In genomic region chr14:76904100-76904739, GRCh38 we compare ENCODE assay signal across 8 cellular contexts.
DNase-seq lines count a peak whose midpoint lies in the region; ATAC-seq and TF ChIP-seq lines count a peak whose summit lies in the region.

No MANE protein-coding gene starts in this region.

- no peaks in the 10 kb centered on the region for H3K27me3 Mint-ChIP-seq in activated T-cell treated with anti-CD3 and anti-CD28 coated beads, Interleukin-2, amount 50 U/mL, for 24 hours
- H3K27me3 Mint-ChIP-seq in activated T-cell treated with anti-CD3 and anti-CD28 coated beads, Interleukin-2, amount 50 U/mL, for 4 hours (ENCODE audit: low read depth), result no peaks in the 10 kb centered on the region

- no peaks in the 10 kb centered on the region for H3K9me3 Mint-ChIP-seq in activated T-cell treated with anti-CD3 and anti-CD28 coated beads, Interleukin-2, amount 50 U/mL, for 24 hours
- no peaks in the 10 kb centered on the region for H3K9me3 Mint-ChIP-seq in activated T-cell treated with anti-CD3 and anti-CD28 coated beads, Interleukin-2, amount 50 U/mL, for 4 hours

- H3K4me3 ChIP-seq in cardiac fibroblast (replicated peaks in 1 of 2; ENCODE audit: low read depth in 2 of 2, low read length in 2 of 2), result peak overlapping the region in 1 of 2 donors; percentile 27
- no peak overlapping the region for H3K4me3 ChIP-seq in mesodermal cell (ENCODE audit: extremely low read depth, insufficient read depth, low read length, poor library complexity, severe bottlenecking)
- no peak overlapping the region for H3K4me3 ChIP-seq in urinary bladder (ENCODE audit: low read depth, low read length)

- DNase-seq in activated T-cell treated with anti-CD3 and anti-CD28 coated beads, Interleukin-2, amount 50 U/mL, for 24 hours, result no peak
- no peak for DNase-seq in activated T-cell treated with anti-CD3 and anti-CD28 coated beads, Interleukin-2, amount 50 U/mL, for 4 hours
- DNase-seq in cardiac fibroblast (ENCODE audit: low read depth in 2 of 2), result peak; percentile 93 to 96
- DNase-seq in activated effector memory CD4-positive, alpha-beta T cell treated with anti-CD3 and anti-CD28 coated beads, Interleukin-2, amount 50 U/mL, for 16 hours, result no peak
- DNase-seq in NCI-H128 (lab: John Stamatoyannopoulos, UW; ENCODE audit: unreplicated experiment), result no peak

- peak overlapping the region; percentile 71 for H3K27ac Mint-ChIP-seq in activated T-cell treated with anti-CD3 and anti-CD28 coated beads, Interleukin-2, amount 50 U/mL, for 24 hours

- no peak for ATAC-seq in activated T-cell treated with anti-CD3 and anti-CD28 coated beads, Interleukin-2, amount 50 U/mL, for 4 hours
- no peak for ATAC-seq in GM21737 (IDR thresholded peaks at IDR 0.05; ENCODE audit: unreplicated experiment)

- peaks cover 22% of the 10 kb centered on the region for H3K4me1 ChIP-seq in mesodermal cell (ENCODE audit: control insufficient read depth, insufficient read depth, low read length, poor library complexity, severe bottlenecking)
- no peaks in the 10 kb centered on the region for H3K4me1 ChIP-seq in urinary bladder (ENCODE audit: insufficient read depth)

- no peak overlapping the region for H3K4me3 Mint-ChIP-seq in activated T-cell treated with anti-CD3 and anti-CD28 coated beads, Interleukin-2, amount 50 U/mL, for 24 hours
- no peak overlapping the region for H3K4me3 Mint-ChIP-seq in activated T-cell treated with anti-CD3 and anti-CD28 coated beads, Interleukin-2, amount 50 U/mL, for 4 hours

- H3K36me3 ChIP-seq in mesodermal cell (ENCODE audit: control insufficient read depth, insufficient read depth, low read length), result no peaks in the 10 kb centered on the region
- no peaks in the 10 kb centered on the region for H3K36me3 ChIP-seq in urinary bladder (ENCODE audit: insufficient read depth)

- H3K27ac ChIP-seq in mesodermal cell (ENCODE audit: low read depth, low read length, severe bottlenecking) (peak overlapping the region; percentile 59), urinary bladder (ENCODE audit: low read depth) (peak overlapping the region; percentile 61)

- peaks cover 27% of the 10 kb centered on the region for H3K4me1 Mint-ChIP-seq in activated T-cell treated with anti-CD3 and anti-CD28 coated beads, Interleukin-2, amount 50 U/mL, for 24 hours (ENCODE audit: low read depth)
- peaks cover 27% of the 10 kb centered on the region for H3K4me1 Mint-ChIP-seq in activated T-cell treated with anti-CD3 and anti-CD28 coated beads, Interleukin-2, amount 50 U/mL, for 4 hours (ENCODE audit: low read depth)

- WGBS in mesodermal cell (ENCODE audit: insufficient coverage in 2 of 2), 2 experiments, result 89 to 96% methylated on average over 19 of the region's 19 CpGs
- 44% methylated on average over 19 of the region's 19 CpGs for WGBS in urinary bladder

- TF ChIP-seq CTCF in cardiac fibroblast (IDR thresholded peaks at IDR 0.05; ENCODE audit: low read depth, low read length), result no peak

- H3K9me3 ChIP-seq in mesodermal cell (ENCODE audit: control insufficient read depth, low read length), result peaks cover 6% of the 10 kb centered on the region

- no peaks in the 10 kb centered on the region for H3K36me3 Mint-ChIP-seq in activated T-cell treated with anti-CD3 and anti-CD28 coated beads, Interleukin-2, amount 50 U/mL, for 24 hours (ENCODE audit: low read depth)
- no peaks in the 10 kb centered on the region for H3K36me3 Mint-ChIP-seq in activated T-cell treated with anti-CD3 and anti-CD28 coated beads, Interleukin-2, amount 50 U/mL, for 4 hours (ENCODE audit: insufficient read depth)

Comparison
In these comparisons a context has a peak if more than half of its experiments do, and no peak if none do; other contexts are left out.
1. DNase-seq: peak in cardiac fibroblast (2 of 2); none in activated T-cell treated with anti-CD3 and anti-CD28 coated beads, Interleukin-2, amount 50 U/mL, for 24 hours (single experiment), activated T-cell treated with anti-CD3 and anti-CD28 coated beads, Interleukin-2, amount 50 U/mL, for 4 hours (single experiment), activated effector memory CD4-positive, alpha-beta T cell treated with anti-CD3 and anti-CD28 coated beads, Interleukin-2, amount 50 U/mL, for 16 hours (single experiment) and NCI-H128 (single experiment).